ENCODE assay signal across 29 cellular contexts in the genomic region with DNA sequence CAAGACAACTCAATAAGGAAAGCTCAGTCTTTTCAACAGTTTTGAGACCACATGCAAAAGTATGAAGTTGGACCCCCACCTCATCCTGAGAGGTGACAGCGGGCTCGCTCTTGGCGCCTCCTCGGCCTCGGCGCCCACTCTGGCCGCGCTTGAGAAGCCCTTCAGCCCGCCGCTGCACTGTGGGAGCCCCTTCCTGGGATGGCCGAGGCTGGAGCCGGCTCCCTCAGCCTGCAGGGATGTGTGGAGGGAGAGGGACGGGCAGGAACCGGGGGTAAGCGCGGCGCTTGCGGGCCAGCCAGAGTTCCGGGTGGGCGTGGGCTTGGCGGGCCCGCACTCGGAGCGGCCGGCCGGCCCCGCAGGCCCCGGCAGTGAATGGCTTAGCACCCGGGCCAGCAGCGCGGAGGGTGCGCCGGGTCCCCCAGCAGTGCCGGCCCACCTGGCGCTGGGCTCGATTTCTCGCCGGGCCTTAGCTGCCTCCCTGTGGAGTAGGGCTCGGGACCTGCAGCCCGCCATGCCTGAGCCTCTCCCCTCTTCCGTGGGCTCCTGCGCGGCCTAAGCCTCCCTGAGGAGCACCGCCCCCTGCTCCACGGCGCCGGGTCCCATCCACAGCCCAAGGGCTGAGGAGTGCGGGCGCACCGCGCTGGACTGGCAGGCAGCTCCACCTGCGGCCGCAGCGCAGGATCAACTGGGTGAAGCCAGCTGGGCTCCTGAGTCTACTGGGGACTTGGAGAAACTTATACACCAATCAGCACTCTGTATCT.
"Had no signal": no experiment of that assay in that cellular context is flagged by ENCODE, and none has a peak within 500 bp of the region (broad histone marks: within the 10 kb centered on the region; RNA-seq: fewer than 3 reads in every experiment).

No MANE protein-coding gene starts in this region.

- H3K9me3 ChIP-seq: body of pancreas, colonic mucosa had no signal

- ATAC-seq: activated CD4-positive, alpha-beta T cell treated with anti-CD3 and anti-CD28 coated beads for 36 hours; activated CD8-positive, alpha-beta memory T cell treated with anti-CD3 and anti-CD28 coated beads, Interleukin-2, amount 10 ng/mL, durations not matched to agents 7 days and 5 days; activated CD8-positive, alpha-beta T cell treated with anti-CD3 and anti-CD28 coated beads, Interleukin-2, amount 10 ng/mL, durations not matched to agents 7 days and 5 days; activated naive CD8-positive, alpha-beta T cell treated with anti-CD3 and anti-CD28 coated beads, Interleukin-2, amount 50 U/mL, for 24 hours; body of pancreas; gastroesophageal sphincter had no signal

- H3K4me1 ChIP-seq: adrenal gland, body of pancreas, colonic mucosa, gastroesophageal sphincter had no signal

- DNase-seq: activated CD4-positive, alpha-beta memory T cell treated with anti-CD3 and anti-CD28 coated beads for 36 hours; activated CD4-positive, alpha-beta T cell treated with anti-CD3 and anti-CD28 coated beads for 36 hours; activated CD4-positive, alpha-beta T cell treated with anti-CD3 and anti-CD28 coated beads, Interleukin-2, amount 10 ng/mL, durations not matched to agents 24 days and 14 days; activated CD4-positive, CD25-positive, alpha-beta regulatory T cell; activated CD4-positive, CD25-positive, alpha-beta regulatory T cell treated with anti-CD3 and anti-CD28 coated beads, Interleukin-2, amount 50 U/mL, for 72 hours; activated CD8-positive, alpha-beta memory T cell treated with anti-CD3 and anti-CD28 coated beads, Interleukin-2, amount 10 ng/mL, durations not matched to agents 7 days and 5 days; activated CD8-positive, alpha-beta memory T cell treated with anti-CD3 and anti-CD28 coated beads, Interleukin-2, amount 50 U/mL, for 4 hours; activated CD8-positive, alpha-beta T cell treated with anti-CD3 and anti-CD28 coated beads, Interleukin-2, amount 10 ng/mL, durations not matched to agents 7 days and 5 days; activated effector memory CD4-positive, alpha-beta T cell treated with anti-CD3 and anti-CD28 coated beads, Interleukin-2, amount 50 U/mL, for 16 hours; activated naive CD4-positive, alpha-beta T cell treated with anti-CD3 and anti-CD28 coated beads for 36 hours; activated naive CD8-positive, alpha-beta T cell treated with anti-CD3 and anti-CD28 coated beads for 36 hours; activated naive CD8-positive, alpha-beta T cell treated with anti-CD3 and anti-CD28 coated beads, Interleukin-2, amount 50 U/mL, for 24 hours; activated T-cell treated with anti-CD3 and anti-CD28 coated beads, Interleukin-2, amount 50 U/mL, for 1 hour; activated T-cell treated with anti-CD3 and anti-CD28 coated beads, Interleukin-2, amount 50 U/mL, for 48 hours; adrenal gland; amygdala; aorta; body of pancreas; central memory CD4-positive, alpha-beta T cell; cerebellar nuclear complex; colonic mucosa; effector CD8-positive, alpha-beta T cell; esophagus squamous epithelium; foreskin melanocyte; T-helper 2 cell had no signal

- H3K27me3 ChIP-seq: adrenal gland, body of pancreas, colonic mucosa, esophagus squamous epithelium, gastroesophageal sphincter had no signal

- H3K4me3 ChIP-seq: adrenal gland, body of pancreas, colonic mucosa, esophagus squamous epithelium, gastroesophageal sphincter had no signal

- H3K27ac ChIP-seq: adrenal gland, body of pancreas, colonic mucosa, epithelial cell of prostate, esophagus squamous epithelium, gastroesophageal sphincter had no signal

- H3K36me3 ChIP-seq: adrenal gland, colonic mucosa, esophagus squamous epithelium, gastroesophageal sphincter had no signal

- FAIRE-seq: endometrium, endothelial cell of umbilical vein had no signal
